1 cellular context compared by ENCODE assay signal in the genomic region with DNA sequence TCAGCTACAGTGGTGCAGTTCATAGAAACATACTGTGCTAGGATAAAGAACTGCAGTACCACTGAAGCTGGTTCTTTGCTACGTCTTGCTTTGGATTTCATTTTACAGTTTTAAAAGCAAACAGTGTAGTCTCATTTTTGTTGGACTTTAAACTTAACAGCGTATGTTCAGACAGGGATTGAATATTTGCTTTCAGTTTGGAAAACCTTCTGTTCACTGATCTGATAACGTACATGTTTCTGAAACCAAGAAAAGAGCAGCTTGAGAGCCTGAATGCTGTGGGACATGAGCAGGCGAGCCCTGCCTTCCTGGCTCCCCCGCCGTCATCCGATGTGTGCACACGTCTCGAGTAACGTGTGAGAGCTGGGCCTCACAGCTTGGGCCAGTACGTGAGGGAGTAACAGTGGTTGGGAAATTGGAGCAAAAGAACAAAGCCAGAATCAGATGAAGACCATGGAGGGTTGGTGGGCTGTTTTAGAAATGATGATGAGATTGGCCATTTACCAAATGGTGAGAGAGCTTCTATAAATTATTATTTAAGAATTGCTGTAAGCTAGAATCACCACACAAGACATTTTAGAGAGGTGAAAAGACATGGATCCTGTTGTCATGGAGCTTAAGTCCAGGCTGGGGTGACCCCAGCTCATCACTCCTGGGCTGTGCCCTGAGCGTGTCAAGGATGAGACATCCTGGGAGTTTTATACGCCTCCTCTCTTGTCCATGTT.
TF ChIP-seq lines count a peak whose summit lies in the region.

No MANE protein-coding gene starts in this region.

TF ChIP-seq in endothelial cell of umbilical vein, 7 proteins besides CTCF, POLR2A, EP300 and RAD21:
- TF ChIP-seq, protein P1, sequence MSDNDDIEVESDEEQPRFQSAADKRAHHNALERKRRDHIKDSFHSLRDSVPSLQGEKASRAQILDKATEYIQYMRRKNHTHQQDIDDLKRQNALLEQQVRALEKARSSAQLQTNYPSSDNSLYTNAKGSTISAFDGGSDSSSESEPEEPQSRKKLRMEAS (IDR thresholded peaks at IDR 0.05; ENCODE audit: insufficient read depth, insufficient read length), result no peak
- TF ChIP-seq EZH2 (IDR thresholded peaks at IDR 0.05; ENCODE audit: borderline replicate concordance, low read depth, low read length, severe bottlenecking) (no peak), JUN (IDR thresholded peaks at IDR 0.05; ENCODE audit: borderline replicate concordance, insufficient read depth, insufficient read length, low read depth) (no peak), FOS (IDR thresholded peaks at IDR 0.05; ENCODE audit: borderline replicate concordance, insufficient read depth, low read length) (no peak), MYC (IDR thresholded peaks at IDR 0.05; ENCODE audit: low read depth, low read length) (no peak), GATA2 (IDR thresholded peaks at IDR 0.05; ENCODE audit: insufficient read depth, insufficient read length, low read depth, low read length) (no peak), POLR2AphosphoS5 (IDR thresholded peaks at IDR 0.05; ENCODE audit: insufficient read depth, low read depth, low read length) (no peak)
